ENCODE assay signal across 11 cellular contexts in the genomic region with DNA sequence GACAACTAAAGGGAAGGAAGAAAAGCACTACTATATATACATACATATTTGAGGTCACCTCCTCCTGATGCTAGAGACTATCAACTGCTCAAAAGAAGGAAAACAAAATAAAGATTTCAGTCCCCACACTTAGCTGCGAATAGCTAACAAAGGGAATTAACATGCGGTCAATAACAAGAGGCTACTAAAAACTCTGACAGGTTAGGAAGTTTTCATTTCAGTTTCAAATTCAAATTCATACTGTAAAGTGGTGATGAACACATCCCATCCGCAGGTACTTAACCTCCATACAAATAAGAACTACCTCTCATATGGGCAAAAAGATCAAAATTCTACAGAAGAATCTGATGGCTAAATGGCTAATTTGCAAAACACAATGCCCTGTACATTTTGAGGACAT. TPM values are rescaled to one million over a fixed set of nuclear protein-coding genes. Genes with fewer than 3 reads are reported as not detected.
DNase-seq lines count a peak whose midpoint lies in the region; ATAC-seq and TF ChIP-seq lines count a peak whose summit lies in the region.
"Had no signal": no experiment of that assay in that cellular context is flagged by ENCODE, and none has a peak within 500 bp of the region (broad histone marks: within the 10 kb centered on the region; RNA-seq: fewer than 3 reads in every experiment).

No MANE protein-coding gene starts in this region.

- no peaks in the 10 kb centered on the region for H3K27me3 Mint-ChIP-seq in H9 (ENCODE audit: low read depth)
- no peaks in the 10 kb centered on the region for H3K27me3 Mint-ChIP-seq in T-helper 1 cell treated with Interleukin-12 subunit alpha and Interleukin-12 subunit beta and Interleukin-4 antibody, amounts not matched to agents 30 μg/mL and 1 μg/mL, for 36 hours (ENCODE audit: low read depth)

- no peak overlapping the region for H3K27ac ChIP-seq in H9 (ENCODE audit: insufficient read length, low read depth, low read length)
- peak overlapping the region in 3 of 4 donors; percentile 93 to 99 (median 99) for H3K27ac ChIP-seq in esophagus squamous epithelium
- no peak overlapping the region for H3K27ac ChIP-seq in RWPE1

- no peak overlapping the region for H2BK15ac ChIP-seq in H9 (ENCODE audit: low read depth, low read length)

- TF ChIP-seq POLR2A in esophagus squamous epithelium (IDR thresholded peaks at IDR 0.05) = no peak

- H2BK120ac ChIP-seq in H9 (ENCODE audit: low read depth, low read length, poor library complexity, severe bottlenecking) = no peak overlapping the region

- no peak overlapping the region for H2BK20ac ChIP-seq in H9 (ENCODE audit: low read depth, low read length, poor library complexity, severe bottlenecking)

- H3K4me1 ChIP-seq in H9 (ENCODE audit: insufficient read depth, low read length) (peaks cover 4% of the 10 kb centered on the region), esophagus squamous epithelium (peaks cover 11 to 71% (median 26%) of the 10 kb centered on the region in 3 donors)

- no peak overlapping the region for H4K91ac ChIP-seq in H9 (ENCODE audit: insufficient read length, low read depth, low read length)

- CTCF ChIA-PET in RWPE1 (lab: Yijun Ruan, JAX) = interaction anchor here (0.8 to 0.9 kb wide), 2 partner anchors 14 to 46 kb away, joined by 3 to 4 read pairs; no protein-coding TSS in a partner anchor

- H3K9me3 Mint-ChIP-seq in H9 = no peaks in the 10 kb centered on the region; a peak in 1 of 5 replicates
- H3K9me3 Mint-ChIP-seq in T-helper 1 cell treated with Interleukin-12 subunit alpha and Interleukin-12 subunit beta and Interleukin-4 antibody, amounts not matched to agents 30 μg/mL and 1 μg/mL, for 36 hours = no peaks in the 10 kb centered on the region

- intact Hi-C loops in esophagus squamous epithelium (cut with DNase I) = no loop called here

- H2BK12ac ChIP-seq in H9 (ENCODE audit: insufficient read length, low read depth, low read length) = no peak overlapping the region

- ATAC-seq in GM18519 (IDR thresholded peaks at IDR 0.05; ENCODE audit: low FRiP score, unreplicated experiment) (no peak), left lobe of liver (no peak)

- H3K4me3 ChIP-seq in esophagus squamous epithelium = peak overlapping the region; percentile 68 to 91 (median 86)
- peak overlapping the region; percentile 83 for H3K4me3 ChIP-seq in skeletal muscle cell (ENCODE audit: low read depth, low read length)

- H3K36me3 Mint-ChIP-seq in H9 (ENCODE audit: insufficient read depth in 1 of 3, low read depth in 3 of 3) = peaks cover 13 to 18% (median 16%) of the 10 kb centered on the region in 3 experiments; a peak in 6 of 7 replicates
- peaks cover 26% of the 10 kb centered on the region for H3K36me3 Mint-ChIP-seq in T-helper 1 cell treated with Interleukin-12 subunit alpha and Interleukin-12 subunit beta and Interleukin-4 antibody, amounts not matched to agents 30 μg/mL and 1 μg/mL, for 36 hours (ENCODE audit: low read depth)

- H3K27ac Mint-ChIP-seq in H9 = peak overlapping the region in 2 of 3 experiments; percentile 86 to 95; a peak in 3 of 7 replicates
- peak overlapping the region; percentile 99 for H3K27ac Mint-ChIP-seq in T-helper 1 cell treated with Interleukin-12 subunit alpha and Interleukin-12 subunit beta and Interleukin-4 antibody, amounts not matched to agents 30 μg/mL and 1 μg/mL, for 36 hours

- peaks cover 31% of the 10 kb centered on the region in 2 experiments for H3K4me1 Mint-ChIP-seq in H9
- H3K4me1 Mint-ChIP-seq in T-helper 1 cell treated with Interleukin-12 subunit alpha and Interleukin-12 subunit beta and Interleukin-4 antibody, amounts not matched to agents 30 μg/mL and 1 μg/mL, for 36 hours (ENCODE audit: low read depth) = peaks cover 32% of the 10 kb centered on the region

- no peak overlapping the region for H3K14ac ChIP-seq in H9 (ENCODE audit: insufficient read depth, low read length)

- H2AK5ac ChIP-seq in H9 (ENCODE audit: insufficient read length, low read length) = no peak overlapping the region

- DNase-seq in H9 = no peak
- DNase-seq in esophagus squamous epithelium (lab: John Stamatoyannopoulos, UW) = no peak
- DNase-seq in skeletal muscle cell (ENCODE audit: low read depth) = no peak
- no peak for DNase-seq in NCI-H446 treated with DMSO at 0.1 percent for 48 hours (lab: John Stamatoyannopoulos, UW)
- DNase-seq in RWPE1 (ENCODE audit: low spot score) = no peak
- DNase-seq in left lobe of liver (ENCODE audit: low spot score) = no peak
- DNase-seq: activated CD8-positive, alpha-beta memory T cell treated with anti-CD3 and anti-CD28 coated beads for 24 hours; islet precursor cell; NCI-H1092 treated with DMSO at 0.1 percent for 48 hours had no signal

- no peak overlapping the region for H2BK5ac ChIP-seq in H9 (ENCODE audit: insufficient read length, low read length)

- H3K4ac ChIP-seq in H9 (ENCODE audit: low read depth, low read length) = no peak overlapping the region

- peak overlapping the region; percentile 6 for H3K9ac ChIP-seq in H9 (ENCODE audit: extremely low read depth, insufficient read length, low read length)

- no peaks in the 10 kb centered on the region for H4K20me1 ChIP-seq in H9 (ENCODE audit: control insufficient read depth, insufficient read depth, insufficient read length)

- peak overlapping the region; percentile 97 for H3K4me2 ChIP-seq in H9 (ENCODE audit: insufficient read depth, insufficient read length, low read length)

- H3K9me3 ChIP-seq in H9 (ENCODE audit: control insufficient read depth, low read depth, low read length) (no peaks in the 10 kb centered on the region), esophagus squamous epithelium (no peaks in the 10 kb centered on the region)

- POLR2A ChIA-PET in RWPE1 (lab: Yijun Ruan, JAX; ENCODE audit: low non-redundant PET) = no interaction called here

- H3K36me3 ChIP-seq in esophagus squamous epithelium = peaks cover 0 to under 1% (median 0%) of the 10 kb centered on the region in 3 donors

- no peaks in the 10 kb centered on the region for H3K27me3 ChIP-seq in H9 (ENCODE audit: insufficient read depth, low read length)
- H3K27me3 ChIP-seq in esophagus squamous epithelium = no peaks in the 10 kb centered on the region

- no peak overlapping the region for H2AFZ ChIP-seq in H9 (ENCODE audit: low read length)

- H3K56ac ChIP-seq in H9 (ENCODE audit: insufficient read length, low read depth, low read length) = no peak overlapping the region

- H3K18ac ChIP-seq in H9 (ENCODE audit: insufficient read length, low read depth, low read length) = no peak overlapping the region

- TF ChIP-seq CTCF in H9 (conservative IDR thresholded peaks at IDR 0.05) (no peak), esophagus squamous epithelium (IDR thresholded peaks at IDR 0.05) (no peak), RWPE1 (conservative IDR thresholded peaks at IDR 0.05; ENCODE audit: low read depth) (no peak)

- no CpG with 5 or more reads among the region's 3 CpGs for WGBS in H9 (ENCODE audit: extremely low coverage, insufficient read length, low lambda C conversion rate)
- 15 to 18% methylated on average over 3 of the region's 3 CpGs for WGBS in esophagus squamous epithelium, 2 donors

- no peak overlapping the region for H3K23ac ChIP-seq in H9 (ENCODE audit: insufficient read length, low read depth, low read length)

- H3K79me1 ChIP-seq in H9 (ENCODE audit: insufficient read depth, low read depth, low read length, poor library complexity, severe bottlenecking) = no peaks in the 10 kb centered on the region

- no peak overlapping the region for H4K8ac ChIP-seq in H9 (replicated peaks; ENCODE audit: insufficient read length, low read depth, low read length)

- peaks cover 58% of the 10 kb centered on the region; the same call in 1 of the 2 replicates for H3K79me2 ChIP-seq in H9 (ENCODE audit: insufficient read depth, low read length)

- H3K23me2 ChIP-seq in H9 (ENCODE audit: insufficient read length, low read depth, low read length, poor library complexity, severe bottlenecking) = peaks cover 18% of the 10 kb centered on the region

- H3T11ph ChIP-seq in H9 (ENCODE audit: low read length) = no peak overlapping the region

- H3K4me3 Mint-ChIP-seq in H9 = peak overlapping the region; percentile 94
- H3K4me3 Mint-ChIP-seq in T-helper 1 cell treated with Interleukin-12 subunit alpha and Interleukin-12 subunit beta and Interleukin-4 antibody, amounts not matched to agents 30 μg/mL and 1 μg/mL, for 36 hours = peak overlapping the region; percentile 98

- no peak overlapping the region for H4K5ac ChIP-seq in H9 (ENCODE audit: insufficient read length, low read depth, low read length)

RNA-seq across cellular contexts. Expression of a gene that starts 2.6 kb away (rescaled TPM):
- total RNA-seq in H9 (2021) (212 and 217 TPM in 2 replicates), esophagus squamous epithelium (100 to 1,000 TPM; 108 to 140 (median 121) TPM), left lobe of liver (42.2 TPM)

Comparison
In these comparisons a context has a peak if more than half of its experiments do, and no peak if none do; other contexts are left out.
1. H3K27ac ChIP-seq: peak in esophagus squamous epithelium (3 of 4); none in H9 (single experiment) and RWPE1 (single experiment).